In genomic region chrX:119624951-119625668, GRCh38 we compare ENCODE assay signal across 28 cellular contexts. TPM values are rescaled to one million over a fixed set of nuclear protein-coding genes. Genes with fewer than 3 reads are reported as not detected.
DNase-seq lines count a peak whose midpoint lies in the region; ATAC-seq and TF ChIP-seq lines count a peak whose summit lies in the region.
"Had no signal": no experiment of that assay in that cellular context is flagged by ENCODE, and none has a peak within 500 bp of the region (broad histone marks: within the 10 kb centered on the region; RNA-seq: fewer than 3 reads in every experiment).

No MANE protein-coding gene starts in this region.

- CTCF ChIA-PET in activated CD4-positive, alpha-beta memory T cell treated with anti-CD3 and anti-CD28 coated beads for 36 hours (lab: Charles Lee), result interaction anchor here (1.3 to 2.2 kb wide), 2 partner anchors 15 to 105 kb away, joined by 6 to 8 read pairs; no protein-coding TSS in a partner anchor
- CTCF ChIA-PET in activated CD4-positive, alpha-beta memory T cell treated with anti-CD3 and anti-CD28 coated beads, Interleukin-2, amount 10 ng/mL, durations not matched to agents 7 days and 5 days (lab: Charles Lee), result no interaction called here
- CTCF ChIA-PET in CD8-positive, alpha-beta T cell (lab: Charles Lee), result interaction anchor here (1.0 kb wide), 1 partner anchor 105 kb away, joined by 3 read pairs; no protein-coding TSS in a partner anchor

- no peaks in the 10 kb centered on the region for H3K27me3 Mint-ChIP-seq in activated CD4-positive, alpha-beta memory T cell treated with anti-CD3 and anti-CD28 coated beads for 36 hours
- no peaks in the 10 kb centered on the region for H3K27me3 Mint-ChIP-seq in activated CD4-positive, alpha-beta memory T cell treated with anti-CD3 and anti-CD28 coated beads, Interleukin-2, amount 10 ng/mL, durations not matched to agents 7 days and 5 days
- no peaks in the 10 kb centered on the region for H3K27me3 Mint-ChIP-seq in CD8-positive, alpha-beta T cell (ENCODE audit: low read depth)
- no peaks in the 10 kb centered on the region for H3K27me3 Mint-ChIP-seq in activated naive CD8-positive, alpha-beta T cell treated with anti-CD3 and anti-CD28 coated beads for 36 hours
- no peaks in the 10 kb centered on the region for H3K27me3 Mint-ChIP-seq in nephron progenitor cell (ENCODE audit: low read depth, poor library complexity)
- H3K27me3 Mint-ChIP-seq: CD8-positive, alpha-beta memory T cell; central memory CD8-positive, alpha-beta T cell had no signal

- no peaks in the 10 kb centered on the region for H3K9me3 Mint-ChIP-seq in activated CD4-positive, alpha-beta memory T cell treated with anti-CD3 and anti-CD28 coated beads for 36 hours
- no peaks in the 10 kb centered on the region for H3K9me3 Mint-ChIP-seq in activated CD4-positive, alpha-beta memory T cell treated with anti-CD3 and anti-CD28 coated beads, Interleukin-2, amount 10 ng/mL, durations not matched to agents 7 days and 5 days
- no peaks in the 10 kb centered on the region for H3K9me3 Mint-ChIP-seq in CD8-positive, alpha-beta T cell
- H3K9me3 Mint-ChIP-seq in activated naive CD8-positive, alpha-beta T cell treated with anti-CD3 and anti-CD28 coated beads for 36 hours, result no peaks in the 10 kb centered on the region
- peaks cover 37% of the 10 kb centered on the region for H3K9me3 Mint-ChIP-seq in nephron progenitor cell
- H3K9me3 Mint-ChIP-seq: CD8-positive, alpha-beta memory T cell; central memory CD8-positive, alpha-beta T cell; GM23338 had no signal

- DNase-seq in activated CD4-positive, alpha-beta memory T cell treated with anti-CD3 and anti-CD28 coated beads for 36 hours, result no peak
- no peak for DNase-seq in activated CD4-positive, alpha-beta memory T cell treated with anti-CD3 and anti-CD28 coated beads, Interleukin-2, amount 10 ng/mL, durations not matched to agents 7 days and 5 days
- no peak for DNase-seq in CD8-positive, alpha-beta T cell
- DNase-seq in activated naive CD8-positive, alpha-beta T cell treated with anti-CD3 and anti-CD28 coated beads for 36 hours, result no peak
- DNase-seq in nephron progenitor cell (no peak), NCI-H226 (no peak), NCI-H187 (lab: John Stamatoyannopoulos, UW) (no peak)
- DNase-seq in stimulated activated naive CD4-positive, alpha-beta T cell (lab: John Stamatoyannopoulos, UW), result no peak
- DNase-seq: activated CD4-positive, alpha-beta T cell treated with anti-CD3 and anti-CD28 coated beads, Interleukin-2, amount 50 U/mL, for 4 hours; activated CD4-positive, CD25-positive, alpha-beta regulatory T cell; activated effector memory CD4-positive, alpha-beta T cell treated with Interleukin-2 at 50 U/mL for 16 hours; adrenal gland; CD8-positive, alpha-beta memory T cell; endodermal cell; glutamatergic neuron; left lung; NCI-H1092; NCI-H187 treated with DMSO at 0.1 percent for 48 hours; NCI-H524 treated with DMSO at 0.1 percent for 48 hours; occipital lobe; psoas muscle; sigmoid colon; stimulated activated CD4-positive, alpha-beta T cell treated with anti-CD3 and anti-CD28 coated beads, Interleukin-12 subunit alpha, Interleukin-12 subunit beta, amount 100 ng/mL, for 4 hours; stimulated activated CD4-positive, alpha-beta T cell treated with anti-CD3 and anti-CD28 coated beads, Interleukin-2, amount 100 ng/mL, for 48 hours; T-helper 1 cell; transverse colon had no signal

- H3K4me3 Mint-ChIP-seq in activated CD4-positive, alpha-beta memory T cell treated with anti-CD3 and anti-CD28 coated beads for 36 hours, result no peak overlapping the region
- no peak overlapping the region for H3K4me3 Mint-ChIP-seq in activated CD4-positive, alpha-beta memory T cell treated with anti-CD3 and anti-CD28 coated beads, Interleukin-2, amount 10 ng/mL, durations not matched to agents 7 days and 5 days
- H3K4me3 Mint-ChIP-seq in CD8-positive, alpha-beta T cell, result no peak overlapping the region
- H3K4me3 Mint-ChIP-seq in activated naive CD8-positive, alpha-beta T cell treated with anti-CD3 and anti-CD28 coated beads for 36 hours, result no peak overlapping the region
- H3K4me3 Mint-ChIP-seq in nephron progenitor cell, result no peak overlapping the region
- H3K4me3 Mint-ChIP-seq: central memory CD8-positive, alpha-beta T cell; endodermal cell; GM23338 had no signal

- peaks cover 25% of the 10 kb centered on the region for H3K36me3 ChIP-seq in CD8-positive, alpha-beta T cell (ENCODE audit: insufficient read depth, low read length)
- H3K36me3 ChIP-seq: left lung, transverse colon had no signal

- no peaks in the 10 kb centered on the region for H3K4me1 Mint-ChIP-seq in activated CD4-positive, alpha-beta memory T cell treated with anti-CD3 and anti-CD28 coated beads for 36 hours (ENCODE audit: low read depth)
- no peaks in the 10 kb centered on the region for H3K4me1 Mint-ChIP-seq in activated CD4-positive, alpha-beta memory T cell treated with anti-CD3 and anti-CD28 coated beads, Interleukin-2, amount 10 ng/mL, durations not matched to agents 7 days and 5 days
- peaks cover 4% of the 10 kb centered on the region for H3K4me1 Mint-ChIP-seq in CD8-positive, alpha-beta T cell (ENCODE audit: low read depth)
- no peaks in the 10 kb centered on the region for H3K4me1 Mint-ChIP-seq in activated naive CD8-positive, alpha-beta T cell treated with anti-CD3 and anti-CD28 coated beads for 36 hours
- H3K4me1 Mint-ChIP-seq in nephron progenitor cell, result no peaks in the 10 kb centered on the region
- H3K4me1 Mint-ChIP-seq: central memory CD8-positive, alpha-beta T cell; endodermal cell; GM23338 had no signal

- ATAC-seq in CD8-positive, alpha-beta T cell, result no peak
- ATAC-seq: GM23338, left lung, psoas muscle had no signal

- H3K4me3 ChIP-seq in CD8-positive, alpha-beta T cell (ENCODE audit: low read depth, low read length), result no peak overlapping the region
- H3K4me3 ChIP-seq: adrenal gland, GM23338, left lung, psoas muscle, sigmoid colon, transverse colon had no signal

- H3K9me3 ChIP-seq in CD8-positive, alpha-beta T cell (ENCODE audit: low read length), result no peaks in the 10 kb centered on the region
- H3K9me3 ChIP-seq: adrenal gland, left lung, psoas muscle, sigmoid colon, transverse colon had no signal

- H3K27ac ChIP-seq in CD8-positive, alpha-beta T cell (ENCODE audit: low read depth, low read length), result no peak overlapping the region
- H3K27ac ChIP-seq: adrenal gland, psoas muscle, sigmoid colon, transverse colon had no signal

- H3K27ac Mint-ChIP-seq in activated CD4-positive, alpha-beta memory T cell treated with anti-CD3 and anti-CD28 coated beads for 36 hours, result peak overlapping the region; percentile 29
- no peak overlapping the region for H3K27ac Mint-ChIP-seq in activated CD4-positive, alpha-beta memory T cell treated with anti-CD3 and anti-CD28 coated beads, Interleukin-2, amount 10 ng/mL, durations not matched to agents 7 days and 5 days
- H3K27ac Mint-ChIP-seq in CD8-positive, alpha-beta T cell, result peak overlapping the region; percentile 73
- H3K27ac Mint-ChIP-seq in activated naive CD8-positive, alpha-beta T cell treated with anti-CD3 and anti-CD28 coated beads for 36 hours, result peak overlapping the region; percentile 17
- H3K27ac Mint-ChIP-seq in nephron progenitor cell, result peak overlapping the region; percentile 90
- H3K27ac Mint-ChIP-seq: endodermal cell, GM23338 had no signal

- no peak for TF ChIP-seq CTCF in CD8-positive, alpha-beta T cell (IDR thresholded peaks at IDR 0.05)
- no peak for TF ChIP-seq CTCF in nephron progenitor cell (IDR thresholded peaks at IDR 0.05)

- POLR2A ChIA-PET in activated CD4-positive, alpha-beta memory T cell treated with anti-CD3 and anti-CD28 coated beads for 36 hours (lab: Charles Lee), result no interaction called here
- POLR2A ChIA-PET in activated CD4-positive, alpha-beta memory T cell treated with anti-CD3 and anti-CD28 coated beads, Interleukin-2, amount 10 ng/mL, durations not matched to agents 7 days and 5 days (lab: Charles Lee), result interaction anchor here (1.3 kb wide), 1 partner anchor 13 kb away, joined by 3 read pairs; no protein-coding TSS in a partner anchor
- POLR2A ChIA-PET in CD8-positive, alpha-beta T cell (lab: Charles Lee), result interaction anchor here (0.7 to 1.3 kb wide), 2 partner anchors 9 to 65 kb away, joined by 3 to 5 read pairs; no protein-coding TSS in a partner anchor

- H3K27me3 ChIP-seq in CD8-positive, alpha-beta T cell (ENCODE audit: insufficient read depth, low read length), result no peaks in the 10 kb centered on the region
- H3K27me3 ChIP-seq: adrenal gland, left lung, sigmoid colon, transverse colon had no signal

- intact Hi-C loops in activated CD4-positive, alpha-beta memory T cell treated with anti-CD3 and anti-CD28 coated beads for 36 hours (cut with micrococcal nuclease), result no loop called here
- intact Hi-C loops in CD8-positive, alpha-beta T cell (cut with DNase I, micrococcal nuclease), result no loop called here

- peaks cover 18% of the 10 kb centered on the region for H3K36me3 Mint-ChIP-seq in activated CD4-positive, alpha-beta memory T cell treated with anti-CD3 and anti-CD28 coated beads for 36 hours
- H3K36me3 Mint-ChIP-seq in activated CD4-positive, alpha-beta memory T cell treated with anti-CD3 and anti-CD28 coated beads, Interleukin-2, amount 10 ng/mL, durations not matched to agents 7 days and 5 days (ENCODE audit: low read depth), result peaks cover 28% of the 10 kb centered on the region
- H3K36me3 Mint-ChIP-seq in CD8-positive, alpha-beta T cell, result peaks cover 50% of the 10 kb centered on the region
- H3K36me3 Mint-ChIP-seq in activated naive CD8-positive, alpha-beta T cell treated with anti-CD3 and anti-CD28 coated beads for 36 hours, result peaks cover 13% of the 10 kb centered on the region
- H3K36me3 Mint-ChIP-seq in nephron progenitor cell (ENCODE audit: low read depth), result peaks cover 43% of the 10 kb centered on the region

- H3K4me1 ChIP-seq in CD8-positive, alpha-beta T cell (ENCODE audit: insufficient read depth, low read length), result no peaks in the 10 kb centered on the region
- H3K4me1 ChIP-seq: adrenal gland, psoas muscle had no signal

RNA-seq across cellular contexts. Expression of gene NKRF, which starts 18.9 kb away (rescaled TPM):
- total RNA-seq in activated CD4-positive, alpha-beta memory T cell treated with anti-CD3 and anti-CD28 coated beads for 36 hours, result 10 to 100 TPM; 19.5 to 20.2 TPM
- 10 to 100 TPM; 13.8 to 14.7 TPM for total RNA-seq in activated CD4-positive, alpha-beta memory T cell treated with anti-CD3 and anti-CD28 coated beads, Interleukin-2, amount 10 ng/mL, durations not matched to agents 7 days and 5 days
- total RNA-seq in CD8-positive, alpha-beta T cell, result 10 to 100 TPM; 18.3 to 20.5 TPM
- total RNA-seq in activated naive CD8-positive, alpha-beta T cell treated with anti-CD3 and anti-CD28 coated beads for 36 hours, result 10 to 100 TPM; 29.8 to 30.9 TPM

RNA-seq across cellular contexts. Expression of gene UBE2A, which starts 50.7 kb away (rescaled TPM):
- total RNA-seq in activated CD4-positive, alpha-beta memory T cell treated with anti-CD3 and anti-CD28 coated beads for 36 hours, result 10 to 100 TPM; 53.9 to 57.4 TPM
- 10 to 100 TPM; 76.2 to 79.6 TPM for total RNA-seq in activated CD4-positive, alpha-beta memory T cell treated with anti-CD3 and anti-CD28 coated beads, Interleukin-2, amount 10 ng/mL, durations not matched to agents 7 days and 5 days
- total RNA-seq in CD8-positive, alpha-beta T cell, result 100 to 1,000 TPM; 101 to 103 TPM
- total RNA-seq in activated naive CD8-positive, alpha-beta T cell treated with anti-CD3 and anti-CD28 coated beads for 36 hours, result 10 to 100 TPM; 54.7 to 60.3 TPM

RNA-seq across cellular contexts. Expression of gene STEEP1, which starts 59.9 kb away (rescaled TPM):
- 10 to 100 TPM; 20.4 to 21.0 TPM for total RNA-seq in activated CD4-positive, alpha-beta memory T cell treated with anti-CD3 and anti-CD28 coated beads for 36 hours
- total RNA-seq in activated CD4-positive, alpha-beta memory T cell treated with anti-CD3 and anti-CD28 coated beads, Interleukin-2, amount 10 ng/mL, durations not matched to agents 7 days and 5 days, result 10 to 100 TPM; 17.7 to 17.9 TPM
- 10 to 100 TPM; 33.6 to 34.5 TPM for total RNA-seq in CD8-positive, alpha-beta T cell
- 10 to 100 TPM; 23.5 to 27.4 TPM for total RNA-seq in activated naive CD8-positive, alpha-beta T cell treated with anti-CD3 and anti-CD28 coated beads for 36 hours
